In the genomic region with DNA sequence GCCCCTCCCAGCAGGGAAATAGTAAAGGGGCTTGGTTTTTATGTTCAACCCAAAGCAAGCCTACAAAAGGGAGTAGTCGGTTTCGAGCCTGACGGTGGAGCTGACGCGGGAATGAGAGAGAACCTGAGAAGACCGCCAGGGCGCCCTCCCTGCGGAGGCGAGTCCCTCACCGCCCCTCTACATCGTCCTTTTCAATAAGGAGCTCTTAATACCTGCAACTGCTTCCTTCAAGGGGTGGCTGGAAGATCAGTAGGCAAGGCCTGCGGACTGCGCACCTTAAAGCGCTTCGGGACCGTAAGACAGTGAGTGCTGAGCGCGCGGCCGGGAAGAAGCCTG, we compare ENCODE assay signal across 8 cellular contexts. TPM values are rescaled to one million over a fixed set of nuclear protein-coding genes. Genes with fewer than 3 reads are reported as not detected.
DNase-seq lines count a peak whose midpoint lies in the region; ATAC-seq and TF ChIP-seq lines count a peak whose summit lies in the region.

No MANE protein-coding gene starts in this region.

- H3K4me3 Mint-ChIP-seq in activated T-helper 2 cell treated with anti-CD3 and anti-CD28 coated beads, Interferon-gamma antibody, Interleukin-2, Interleukin-4, amounts not matched to agents 10 μg/mL and 5 μg/mL and 100 μg/mL, durations not matched to agents 14 hours and 24 hours and 36 hours (ENCODE audit: low read depth), result peak overlapping the region; percentile 92

- DNase-seq in COR-L47 (lab: John Stamatoyannopoulos, UW) (peak; percentile 48), MG63 (peak; percentile 33), heart right ventricle (peak in 1 of 2 donors; percentile 31), retinal pigment epithelial cell (ENCODE audit: low read depth) (no peak), SW480 (ENCODE audit: low spot score) (no peak), mesenteric fat pad (ENCODE audit: low spot score) (no peak)
- no peak for DNase-seq in activated T-helper 2 cell treated with anti-CD3 and anti-CD28 coated beads, Interferon-gamma antibody, Interleukin-2, Interleukin-4, amounts not matched to agents 10 μg/mL and 5 μg/mL and 100 μg/mL, durations not matched to agents 14 hours and 24 hours and 36 hours (ENCODE audit: low spot score)

- H3K36me3 ChIP-seq in MG63 (no peaks in the 10 kb centered on the region), heart right ventricle (no peaks in the 10 kb centered on the region)

- peak; percentile 17 for ATAC-seq in GM19455 (IDR thresholded peaks at IDR 0.05; ENCODE audit: unreplicated experiment)
- peak in 6 of 8 donors; percentile 0 to 34 (median 13) for ATAC-seq in heart right ventricle

- intact Hi-C loops in activated T-helper 2 cell treated with anti-CD3 and anti-CD28 coated beads, Interferon-gamma antibody, Interleukin-2, Interleukin-4, amounts not matched to agents 10 μg/mL and 5 μg/mL and 100 μg/mL, durations not matched to agents 14 hours and 24 hours and 36 hours (cut with micrococcal nuclease), result no loop called here
- intact Hi-C loops in heart right ventricle (cut with DNase I), result no loop called here

- H3K27ac ChIP-seq in heart right ventricle, result peak overlapping the region; percentile 94 to 100 (median 98)

- H3K9me3 ChIP-seq in MG63, result no peaks in the 10 kb centered on the region
- no peaks in the 10 kb centered on the region for H3K9me3 ChIP-seq in heart right ventricle

- H3K27me3 ChIP-seq in MG63 (no peaks in the 10 kb centered on the region), heart right ventricle (no peaks in the 10 kb centered on the region)

- H3K27me3 Mint-ChIP-seq in activated T-helper 2 cell treated with anti-CD3 and anti-CD28 coated beads, Interferon-gamma antibody, Interleukin-2, Interleukin-4, amounts not matched to agents 10 μg/mL and 5 μg/mL and 100 μg/mL, durations not matched to agents 14 hours and 24 hours and 36 hours (ENCODE audit: low read depth), result no peaks in the 10 kb centered on the region

- H3K4me1 Mint-ChIP-seq in activated T-helper 2 cell treated with anti-CD3 and anti-CD28 coated beads, Interferon-gamma antibody, Interleukin-2, Interleukin-4, amounts not matched to agents 10 μg/mL and 5 μg/mL and 100 μg/mL, durations not matched to agents 14 hours and 24 hours and 36 hours (ENCODE audit: low read depth), result peaks cover 28% of the 10 kb centered on the region

- H3K27ac Mint-ChIP-seq in activated T-helper 2 cell treated with anti-CD3 and anti-CD28 coated beads, Interferon-gamma antibody, Interleukin-2, Interleukin-4, amounts not matched to agents 10 μg/mL and 5 μg/mL and 100 μg/mL, durations not matched to agents 14 hours and 24 hours and 36 hours, result peak overlapping the region; percentile 85

- peak overlapping the region; percentile 89 for H3K4me3 ChIP-seq in MG63
- H3K4me3 ChIP-seq in heart right ventricle, result peak overlapping the region; percentile 63 to 95 (median 81)
- H3K4me3 ChIP-seq in retinal pigment epithelial cell (ENCODE audit: low read length), result peak overlapping the region; percentile 91

- TF ChIP-seq CTCF in heart right ventricle (IDR thresholded peaks at IDR 0.05) (peak in 3 of 9 donors; percentile 9 to 14 (median 13)), retinal pigment epithelial cell (conservative IDR thresholded peaks at IDR 0.05; ENCODE audit: low read depth, low read length) (no peak)

- WGBS in heart right ventricle, 2 donors, result 0 to 1% methylated on average over 20 of the region's 20 CpGs

- peaks cover 0 to 49% (median 30%) of the 10 kb centered on the region in 9 donors for H3K4me1 ChIP-seq in heart right ventricle

- no peaks in the 10 kb centered on the region for H3K36me3 Mint-ChIP-seq in activated T-helper 2 cell treated with anti-CD3 and anti-CD28 coated beads, Interferon-gamma antibody, Interleukin-2, Interleukin-4, amounts not matched to agents 10 μg/mL and 5 μg/mL and 100 μg/mL, durations not matched to agents 14 hours and 24 hours and 36 hours (ENCODE audit: low read depth)

- H3K9me3 Mint-ChIP-seq in activated T-helper 2 cell treated with anti-CD3 and anti-CD28 coated beads, Interferon-gamma antibody, Interleukin-2, Interleukin-4, amounts not matched to agents 10 μg/mL and 5 μg/mL and 100 μg/mL, durations not matched to agents 14 hours and 24 hours and 36 hours, result no peaks in the 10 kb centered on the region

RNA-seq across cellular contexts. Expression of a gene that starts 0.7 kb away (rescaled TPM):
- 14.2 and 14.9 TPM in 2 replicates for total RNA-seq in MG63 (2014; rRNA removed; shearing (Covaris generic); ENCODE audit: low replicate concordance)
- 37.5 and 39.8 TPM in 2 replicates for total RNA-seq in activated T-helper 2 cell treated with anti-CD3 and anti-CD28 coated beads, Interferon-gamma antibody, Interleukin-2, Interleukin-4, amounts not matched to agents 10 μg/mL and 5 μg/mL and 100 μg/mL, durations not matched to agents 14 hours and 24 hours and 36 hours
- total RNA-seq in heart right ventricle (10 to 100 TPM; 29.8 to 48.9 (median 37.8) TPM), mesenteric fat pad (24.5 TPM)
- polyA plus RNA-seq in heart right ventricle, result 10 to 100 TPM; 17.9 to 67.1 TPM

RNA-seq across cellular contexts. Expression of a gene that starts 38.8 kb away (rescaled TPM):
- total RNA-seq in MG63 (2014; rRNA removed; shearing (Covaris generic); ENCODE audit: low replicate concordance), result 0.33 TPM in 1 of 2 replicates, not detected in the other
- total RNA-seq in activated T-helper 2 cell treated with anti-CD3 and anti-CD28 coated beads, Interferon-gamma antibody, Interleukin-2, Interleukin-4, amounts not matched to agents 10 μg/mL and 5 μg/mL and 100 μg/mL, durations not matched to agents 14 hours and 24 hours and 36 hours, result 120 and 121 TPM in 2 replicates
- total RNA-seq in heart right ventricle (1 to 10 TPM in 4 of 10 donors, under 1 TPM in 6; 0.62 to 8.8 (median 0.94) TPM), mesenteric fat pad (7.8 TPM)
- 1 to 10 TPM; 1.7 to 2.7 TPM for polyA plus RNA-seq in heart right ventricle

RNA-seq across cellular contexts. Expression of a gene that starts 45.1 kb away (rescaled TPM):
- total RNA-seq in MG63 (2014; rRNA removed; shearing (Covaris generic); ENCODE audit: low replicate concordance), result 2.5 and 4.2 TPM in 2 replicates
- total RNA-seq in activated T-helper 2 cell treated with anti-CD3 and anti-CD28 coated beads, Interferon-gamma antibody, Interleukin-2, Interleukin-4, amounts not matched to agents 10 μg/mL and 5 μg/mL and 100 μg/mL, durations not matched to agents 14 hours and 24 hours and 36 hours, result not detected in 2 replicates
- total RNA-seq in heart right ventricle (10 to 100 TPM in 4 of 10 donors, 1 to 10 TPM in 6; 4.9 to 18.8 (median 9.0) TPM), mesenteric fat pad (0.22 TPM)
- polyA plus RNA-seq in heart right ventricle, result 1 to 10 TPM; 1.2 to 5.6 TPM

Comparison
In these comparisons a context has a peak if more than half of its experiments do, and no peak if none do; other contexts are left out.
1. DNase-seq: peak in COR-L47 (single experiment) and MG63 (single experiment); none in activated T-helper 2 cell treated with anti-CD3 and anti-CD28 coated beads, Interferon-gamma antibody, Interleukin-2, Interleukin-4, amounts not matched to agents 10 μg/mL and 5 μg/mL and 100 μg/mL, durations not matched to agents 14 hours and 24 hours and 36 hours (single experiment), retinal pigment epithelial cell (single experiment), SW480 (single experiment) and mesenteric fat pad (single experiment).
2. RNA of a gene that starts 38.8 kb away (total RNA-seq): 120 to 121 TPM in activated T-helper 2 cell treated with anti-CD3 and anti-CD28 coated beads, Interferon-gamma antibody, Interleukin-2, Interleukin-4, amounts not matched to agents 10 μg/mL and 5 μg/mL and 100 μg/mL, durations not matched to agents 14 hours and 24 hours and 36 hours; 7.8 TPM in mesenteric fat pad (single experiment), 0.62 to 8.8 TPM in heart right ventricle and 0.33 TPM in MG63; every median in the first group is over 10 times any median in the second.
3. Peak in every context shown above with its lines, with median percentiles within 50 percentile points of each other: H3K4me3 ChIP-seq.